ENCODE assay signal across 24 cellular contexts in genomic region chr6:48747040-48747439, GRCh38.
DNase-seq lines count a peak whose midpoint lies in the region; ATAC-seq, FAIRE-seq and TF ChIP-seq lines count a peak whose summit lies in the region.
"Had no signal": no experiment of that assay in that cellular context is flagged by ENCODE, and none has a peak within 500 bp of the region (broad histone marks: within the 10 kb centered on the region; RNA-seq: fewer than 3 reads in every experiment).

No MANE protein-coding gene starts in this region.

- peaks cover 3% of the 10 kb centered on the region for H3K9me3 Mint-ChIP-seq in activated naive CD8-positive, alpha-beta T cell treated with anti-CD3 and anti-CD28 coated beads for 36 hours
- no peaks in the 10 kb centered on the region for H3K9me3 Mint-ChIP-seq in osteocyte (ENCODE audit: unreplicated experiment)
- H3K9me3 Mint-ChIP-seq: activated T-helper 17 cell treated with anti-CD3 and anti-CD28 coated beads, Interleukin-2, amount 50 U/mL, for 72 hours; dendritic cell treated with granulocyte-macrophage colony-stimulating factor and Interleukin-4, amounts not matched to agents 40 ng/mL and 50 ng/mL, for 4 days; nephron had no signal

- H3K4me1 ChIP-seq in K562 (replicated peaks in 1 of 2; ENCODE audit: control insufficient read depth in 2 of 2, insufficient read depth in 2 of 2, low read length in 2 of 2), result no peaks in the 10 kb centered on the region
- H3K4me1 ChIP-seq in upper lobe of left lung, result no peaks in the 10 kb centered on the region
- H3K4me1 ChIP-seq: tibial nerve had no signal

- no peak for TF ChIP-seq POLR2A in K562 (conservative IDR thresholded peaks at IDR 0.05)
- TF ChIP-seq POLR2A in upper lobe of left lung (IDR thresholded peaks at IDR 0.05), result no peak

- H3K27ac Mint-ChIP-seq in activated naive CD8-positive, alpha-beta T cell treated with anti-CD3 and anti-CD28 coated beads for 36 hours, result no peak overlapping the region
- no peak overlapping the region for H3K27ac Mint-ChIP-seq in osteocyte (ENCODE audit: unreplicated experiment)
- H3K27ac Mint-ChIP-seq: activated T-helper 17 cell treated with anti-CD3 and anti-CD28 coated beads, Interleukin-2, amount 50 U/mL, for 72 hours; dendritic cell treated with granulocyte-macrophage colony-stimulating factor and Interleukin-4, amounts not matched to agents 40 ng/mL and 50 ng/mL, for 4 days; nephron; progenitor cell of endocrine pancreas had no signal

- no peak for TF ChIP-seq CTCF in K562 (IDR thresholded peaks at IDR 0.05 in 2 of 3, conservative IDR thresholded peaks at IDR 0.05 in 1 of 3; ENCODE audit: insufficient read depth in 2 of 3, low read depth in 1 of 3, low read length in 3 of 3)
- TF ChIP-seq CTCF in upper lobe of left lung (IDR thresholded peaks at IDR 0.05), result no peak
- no peak for TF ChIP-seq CTCF in osteocyte (IDR thresholded peaks at IDR 0.05)

- H3K27ac ChIP-seq in K562 (ENCODE audit: extremely low read depth, low read depth, low read length) (no peak overlapping the region), upper lobe of left lung (no peak overlapping the region)
- H3K27ac ChIP-seq: brain microvascular endothelial cell, skin epidermis, tibial nerve had no signal

- BruUV-seq in K562 (replicated peaks; lab: Mats Ljungman, UMichigan), result no TSS peak

- H3K36me3 ChIP-seq in K562 (ENCODE audit: control insufficient read depth, insufficient read depth, low read length) (no peaks in the 10 kb centered on the region), upper lobe of left lung (no peaks in the 10 kb centered on the region)
- H3K36me3 ChIP-seq: brain microvascular endothelial cell, tibial nerve had no signal

- 0% methylated on average over 2 of the region's 2 CpGs for whole genome bisulfite sequencing in K562 (ENCODE audit: insufficient coverage, low coverage, missing lambda C conversion rate)
- 11 to 23% methylated on average over 2 of the region's 2 CpGs for WGBS in upper lobe of left lung, 2 donors

- H2AFZ ChIP-seq in K562 (ENCODE audit: low read depth, low read length), result no peak overlapping the region

- in situ Hi-C loops in K562 (cut with MboI), result no loop called here

- no peaks in the 10 kb centered on the region for H3K79me2 ChIP-seq in K562 (ENCODE audit: control insufficient read depth, insufficient read depth, low read length)

- H3K4me3 Mint-ChIP-seq in activated naive CD8-positive, alpha-beta T cell treated with anti-CD3 and anti-CD28 coated beads for 36 hours, result no peak overlapping the region
- H3K4me3 Mint-ChIP-seq in osteocyte (ENCODE audit: unreplicated experiment), result no peak overlapping the region
- H3K4me3 Mint-ChIP-seq: activated T-helper 17 cell treated with anti-CD3 and anti-CD28 coated beads, Interleukin-2, amount 50 U/mL, for 72 hours; dendritic cell treated with granulocyte-macrophage colony-stimulating factor and Interleukin-4, amounts not matched to agents 40 ng/mL and 50 ng/mL, for 4 days; H9; nephron had no signal

- TF ChIP-seq RAD21 in K562 (CRISPR knock-in tag; conservative IDR thresholded peaks at IDR 0.05 in 1 of 2, IDR thresholded peaks at IDR 0.05 in 1 of 2), result no peak

- H3K9me1 ChIP-seq in K562 (ENCODE audit: control insufficient read depth, insufficient read depth, low read length), result no peaks in the 10 kb centered on the region

- H3K9ac ChIP-seq in K562 (ENCODE audit: insufficient read depth in 1 of 2, low read depth in 2 of 2, low read length in 2 of 2), result no peak overlapping the region

- FAIRE-seq in K562 (lab: Jason Lieb, UNC), result no peak
- FAIRE-seq: GM19239 had no signal

- H3K4me3 ChIP-seq in K562, result no peak overlapping the region
- no peak overlapping the region for H3K4me3 ChIP-seq in upper lobe of left lung
- H3K4me3 ChIP-seq: skin epidermis, tibial nerve had no signal

- H4K20me1 ChIP-seq in K562 (replicated peaks; ENCODE audit: control insufficient read depth, insufficient read depth, low read length), result no peaks in the 10 kb centered on the region

- intact Hi-C loops in K562 (cut with micrococcal nuclease), result no loop called here

- ATAC-seq in K562, result no peak
- ATAC-seq in upper lobe of left lung (ENCODE audit: low FRiP score in 2 of 2), result no peak
- no peak for ATAC-seq in HG03442 (IDR thresholded peaks at IDR 0.05; ENCODE audit: unreplicated experiment)
- ATAC-seq: activated T-helper 17 cell treated with anti-CD3 and anti-CD28 coated beads, Interleukin-2, amount 50 U/mL, for 72 hours; left cardiac atrium; stimulated activated naive CD8-positive, alpha-beta T cell treated with anti-CD3 and anti-CD28 coated beads, Interleukin-15, Interleukin-2, amounts not matched to agents 100 U/mL and 50 U/mL, for 24 hours had no signal

- POLR2A ChIA-PET in K562 (lab: Yijun Ruan, JAX), result no interaction called here

- H3K27me3 Mint-ChIP-seq in activated naive CD8-positive, alpha-beta T cell treated with anti-CD3 and anti-CD28 coated beads for 36 hours, result no peaks in the 10 kb centered on the region
- H3K27me3 Mint-ChIP-seq in osteocyte (ENCODE audit: unreplicated experiment), result no peaks in the 10 kb centered on the region
- H3K27me3 Mint-ChIP-seq: activated T-helper 17 cell treated with anti-CD3 and anti-CD28 coated beads, Interleukin-2, amount 50 U/mL, for 72 hours; dendritic cell treated with granulocyte-macrophage colony-stimulating factor and Interleukin-4, amounts not matched to agents 40 ng/mL and 50 ng/mL, for 4 days; progenitor cell of endocrine pancreas had no signal

- CTCF ChIA-PET in K562 (lab: Yijun Ruan, JAX; ENCODE audit: low intra/inter-chr PET ratio), result no interaction called here

- no peaks in the 10 kb centered on the region for H3K4me1 Mint-ChIP-seq in activated naive CD8-positive, alpha-beta T cell treated with anti-CD3 and anti-CD28 coated beads for 36 hours
- H3K4me1 Mint-ChIP-seq in osteocyte (ENCODE audit: unreplicated experiment), result peaks cover 18% of the 10 kb centered on the region
- H3K4me1 Mint-ChIP-seq: activated T-helper 17 cell treated with anti-CD3 and anti-CD28 coated beads, Interleukin-2, amount 50 U/mL, for 72 hours had no signal

- H3K27me3 ChIP-seq in K562 (ENCODE audit: control insufficient read depth in 2 of 2, insufficient read depth in 2 of 2, low read length in 2 of 2) (no peaks in the 10 kb centered on the region), upper lobe of left lung (no peaks in the 10 kb centered on the region)
- H3K27me3 ChIP-seq: brain microvascular endothelial cell, tibial nerve had no signal

- TF ChIP-seq EP300 in K562 (IDR thresholded peaks at IDR 0.05; ENCODE audit: low read length) (no peak), upper lobe of left lung (IDR thresholded peaks at IDR 0.05) (no peak)

- no peaks in the 10 kb centered on the region for H3K9me3 ChIP-seq in K562 (replicated peaks; ENCODE audit: control insufficient read depth, insufficient read depth, low read depth, low read length)
- H3K9me3 ChIP-seq in upper lobe of left lung, result no peaks in the 10 kb centered on the region
- H3K9me3 ChIP-seq: tibial nerve had no signal

- H3K4me2 ChIP-seq in K562 (ENCODE audit: insufficient read depth, low read length), result no peak overlapping the region

- no peaks in the 10 kb centered on the region for H3K36me3 Mint-ChIP-seq in activated naive CD8-positive, alpha-beta T cell treated with anti-CD3 and anti-CD28 coated beads for 36 hours
- no peaks in the 10 kb centered on the region for H3K36me3 Mint-ChIP-seq in osteocyte (ENCODE audit: unreplicated experiment)

- DNase-seq in H4 (ENCODE audit: low spot score), result peak; percentile 50
- DNase-seq in NOMO-1 (lab: John Stamatoyannopoulos, UW; ENCODE audit: unreplicated experiment in 2 of 2), result peak; percentile 38 to 83
- no peak for DNase-seq in K562 (ENCODE audit: extremely low read depth in 1 of 4, low spot score in 3 of 4)
- DNase-seq in iris pigment epithelial cell (ENCODE audit: low read depth), result peak; percentile 46
- DNase-seq in activated naive CD8-positive, alpha-beta T cell treated with anti-CD3 and anti-CD28 coated beads for 36 hours, result no peak
- DNase-seq in upper lobe of left lung, result no peak
- no peak for DNase-seq in osteocyte (ENCODE audit: extremely low spot score, unreplicated experiment)
- DNase-seq: activated CD4-positive, alpha-beta T cell treated with anti-CD3 and anti-CD28 coated beads for 1 hour; AML-193; brain microvascular endothelial cell; H9; left cardiac atrium; MM.1S; NCI-H2029; NCI-H510A; stimulated activated naive CD8-positive, alpha-beta T cell treated with anti-CD3 and anti-CD28 coated beads, Interleukin-15, Interleukin-2, amounts not matched to agents 100 U/mL and 50 U/mL, for 24 hours had no signal

TF ChIP-seq in K562, 482 proteins besides CTCF, POLR2A, EP300 and RAD21:
- no peak for TF ChIP-seq ZNF165 (CRISPR knock-in tag; IDR thresholded peaks at IDR 0.05; ENCODE audit: borderline replicate concordance)
- 0 out of 2 replicates have a peak, but pooled peaks have one; percentile 6 for TF ChIP-seq CEBPB (tag; IDR thresholded peaks at IDR 0.05)
- no peak for TF ChIP-seq NCOA4 (IDR thresholded peaks at IDR 0.05; ENCODE audit: partially characterized antibody)

Comparison
In these comparisons a context has a peak if more than half of its experiments do, and no peak if none do; other contexts are left out.
1. DNase-seq: peak in H4 (single experiment), NOMO-1 (2 of 2) and iris pigment epithelial cell (single experiment); none in K562 (0 of 4), activated naive CD8-positive, alpha-beta T cell treated with anti-CD3 and anti-CD28 coated beads for 36 hours (single experiment), upper lobe of left lung (0 of 2) and osteocyte (single experiment).